Comparison of ENCODE assay signal across 27 cellular contexts in the genomic region with DNA sequence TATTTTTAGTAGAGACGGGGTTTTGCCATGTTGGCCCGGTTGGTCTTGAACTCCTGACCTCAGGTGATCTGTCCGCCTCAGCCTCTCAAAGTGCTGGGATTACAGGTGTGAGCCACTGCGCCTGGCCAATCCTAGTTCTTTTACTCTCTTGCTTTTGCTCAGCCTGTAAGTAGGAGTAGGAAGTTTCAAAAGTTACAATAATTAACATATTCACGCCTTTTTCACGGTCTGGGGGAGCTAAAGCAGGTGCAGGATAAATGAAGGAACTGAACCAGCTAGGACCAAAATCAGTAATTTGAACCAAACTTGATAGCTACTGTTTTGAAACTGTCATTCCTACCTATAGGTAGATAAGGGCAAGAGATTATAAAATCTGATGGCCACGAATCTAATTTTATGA.
"Had no signal": no experiment of that assay in that cellular context is flagged by ENCODE, and none has a peak within 500 bp of the region (broad histone marks: within the 10 kb centered on the region; RNA-seq: fewer than 3 reads in every experiment).

No MANE protein-coding gene starts in this region.

- ATAC-seq: naive thymus-derived CD8-positive, alpha-beta T cell; pancreas; right cardiac atrium; sciatic nerve; stimulated activated naive CD8-positive, alpha-beta T cell treated with anti-CD3 and anti-CD28 coated beads, Interleukin-15, Interleukin-2, amounts not matched to agents 100 U/mL and 50 U/mL, for 24 hours had no signal

- H3K4me1 ChIP-seq: left ventricle myocardium inferior, pancreas, prostate gland, stomach, testis, thyroid gland, transverse colon, vagina had no signal

- H3K36me3 ChIP-seq: left ventricle myocardium inferior, pancreas, prostate gland, stomach, thyroid gland, transverse colon, upper lobe of left lung, vagina had no signal

- H3K36me3 Mint-ChIP-seq: immature natural killer cell; naive thymus-derived CD8-positive, alpha-beta T cell had no signal

- H3K27ac ChIP-seq: left ventricle myocardium inferior, pancreas, skin epidermis, stomach, testis, thyroid gland, transverse colon, upper lobe of left lung, vagina had no signal

- H3K4me3 Mint-ChIP-seq: immature natural killer cell; naive thymus-derived CD8-positive, alpha-beta T cell; nephron; neural crest cell had no signal

- H3K27me3 ChIP-seq: pancreas, stomach, testis, thyroid gland, transverse colon, upper lobe of left lung, vagina had no signal

- H3K4me3 ChIP-seq: left ventricle myocardium inferior, pancreas, prostate gland, skin epidermis, stomach, testis, thyroid gland, transverse colon, upper lobe of left lung, vagina had no signal

- H3K27ac Mint-ChIP-seq: immature natural killer cell; naive thymus-derived CD8-positive, alpha-beta T cell had no signal

- DNase-seq: hypothalamus; immature natural killer cell; kidney; left ventricle myocardium inferior; mesenchymal stem cell; naive thymus-derived CD8-positive, alpha-beta T cell; nucleus accumbens; pancreas; posterior cingulate gyrus; retina; right cardiac atrium; stimulated activated CD4-positive, alpha-beta T cell treated with anti-CD3 and anti-CD28 coated beads, Interleukin-12 subunit alpha, Interleukin-12 subunit beta, amount 100 ng/mL, for 4 hours; stimulated activated CD4-positive, alpha-beta T cell treated with anti-CD3 and anti-CD28 coated beads, Interleukin-15, amount 100 ng/mL, for 24 hours; stimulated activated CD4-positive, alpha-beta T cell treated with anti-CD3 and anti-CD28 coated beads, Interleukin-2, amount 100 ng/mL, for 24 hours; stimulated activated CD4-positive, alpha-beta T cell treated with anti-CD3 and anti-CD28 coated beads, Interleukin-4, amount 100 ng/mL, for 1 hour; stimulated activated naive CD8-positive, alpha-beta T cell treated with anti-CD3 and anti-CD28 coated beads, Interleukin-15, Interleukin-2, amounts not matched to agents 100 U/mL and 50 U/mL, for 24 hours; stomach; thyroid gland; transverse colon; upper lobe of left lung had no signal

- H3K9me3 Mint-ChIP-seq: immature natural killer cell; naive thymus-derived CD8-positive, alpha-beta T cell; nephron; neural crest cell had no signal

- H3K4me1 Mint-ChIP-seq: immature natural killer cell had no signal

- H3K9me3 ChIP-seq: left ventricle myocardium inferior, pancreas, prostate gland, stomach, testis, thyroid gland, transverse colon, upper lobe of left lung, vagina had no signal
